Comparison of ENCODE assay signal across 8 cellular contexts in genomic region chr1:182392045-182393028, GRCh38. TPM values are rescaled to one million over a fixed set of nuclear protein-coding genes. Genes with fewer than 3 reads are reported as not detected.
DNase-seq lines count a peak whose midpoint lies in the region; ATAC-seq and TF ChIP-seq lines count a peak whose summit lies in the region.

No MANE protein-coding gene starts in this region.

- no peaks in the 10 kb centered on the region for H3F3A ChIP-seq in SK-N-SH (replicated peaks; ENCODE audit: insufficient read depth)

- TF ChIP-seq RAD21 in SK-N-SH (IDR thresholded peaks at IDR 0.05; ENCODE audit: low read length), result no peak

- no peaks in the 10 kb centered on the region for H3K27me3 ChIP-seq in CD4-positive, alpha-beta T cell (ENCODE audit: control insufficient read depth, insufficient read depth, low read length)
- H3K27me3 ChIP-seq in SK-N-SH (ENCODE audit: insufficient read depth), result no peaks in the 10 kb centered on the region

- CTCF ChIA-PET in CD4-positive, alpha-beta T cell (lab: Charles Lee), result interaction anchor here (0.9 to 1.0 kb wide), 2 partner anchors 249 to 307 kb away, joined by 4 read pairs; no protein-coding TSS in a partner anchor
- CTCF ChIA-PET in SK-N-SH (lab: Yijun Ruan, JAX), result interaction anchor here (0.6 to 12.2 kb wide), 6 partner anchors 11 to 734 kb away, joined by 3 to 350 read pairs (median 4); no protein-coding TSS in a partner anchor

- peaks cover 3 to 11% of the 10 kb centered on the region in 2 experiments; a peak in 3 of 4 replicates for H3K4me1 ChIP-seq in SK-N-SH (ENCODE audit: control insufficient read depth in 1 of 2, insufficient read depth in 2 of 2, low read depth in 1 of 2, low read length in 1 of 2)

- H3K9me2 ChIP-seq in SK-N-SH, result no peaks in the 10 kb centered on the region

- H3K9me3 ChIP-seq in CD4-positive, alpha-beta T cell (ENCODE audit: control insufficient read depth, low read length), result no peaks in the 10 kb centered on the region
- no peaks in the 10 kb centered on the region for H3K9me3 ChIP-seq in SK-N-SH

- H3K27ac Mint-ChIP-seq in CD4-positive, alpha-beta T cell, result peak overlapping the region; percentile 62
- H3K27ac Mint-ChIP-seq in central memory CD8-positive, alpha-beta T cell (ENCODE audit: low read depth), result no peak overlapping the region

- H3K27ac ChIP-seq in CD4-positive, alpha-beta T cell (ENCODE audit: low read depth, low read length), result peak overlapping the region; percentile 17
- peak overlapping the region; percentile 84 to 92 for H3K27ac ChIP-seq in SK-N-SH (ENCODE audit: low read depth in 2 of 2, low read length in 1 of 2)

- H3K9ac ChIP-seq in SK-N-SH, result peak overlapping the region; percentile 97

- peak overlapping the region; percentile 95 to 99 for H3K4me3 ChIP-seq in SK-N-SH (ENCODE audit: low read depth in 2 of 2, low read length in 1 of 2)

- peaks cover 13 to 15% of the 10 kb centered on the region in 2 experiments for H3K36me3 ChIP-seq in SK-N-SH (replicated peaks in 1 of 2; ENCODE audit: control insufficient read depth in 1 of 2, insufficient read depth in 2 of 2, low read length in 1 of 2)

- ATAC-seq in CD4-positive, alpha-beta T cell (ENCODE audit: poor library complexity), result no peak
- ATAC-seq in GM21367 (IDR thresholded peaks at IDR 0.05; ENCODE audit: unreplicated experiment), result peak; percentile 5
- no peak for ATAC-seq in central memory CD8-positive, alpha-beta T cell (replicated peaks; ENCODE audit: extremely low read depth, poor library complexity, severe bottlenecking)
- peak; percentile 24 for ATAC-seq in left lobe of liver

- peak overlapping the region; percentile 93 for H2AFZ ChIP-seq in SK-N-SH (ENCODE audit: low read depth)

- H3K9me3 Mint-ChIP-seq in CD4-positive, alpha-beta T cell, result no peaks in the 10 kb centered on the region
- no peaks in the 10 kb centered on the region for H3K9me3 Mint-ChIP-seq in central memory CD8-positive, alpha-beta T cell

- H3K36me3 Mint-ChIP-seq in CD4-positive, alpha-beta T cell (ENCODE audit: low read depth), result peaks cover 24% of the 10 kb centered on the region
- H3K36me3 Mint-ChIP-seq in central memory CD8-positive, alpha-beta T cell (ENCODE audit: insufficient read depth), result peaks cover 22% of the 10 kb centered on the region

- peak overlapping the region; percentile 82 for H3K4me3 Mint-ChIP-seq in CD4-positive, alpha-beta T cell
- peak overlapping the region; percentile 96 for H3K4me3 Mint-ChIP-seq in central memory CD8-positive, alpha-beta T cell

- in situ Hi-C loops in KBM-7 (cut with MboI; ENCODE audit: low pct_unique_long_range_greater_than_20kb, low sequenced_read_pairs), result no loop called here

- no peak for TF ChIP-seq EP300 in SK-N-SH (IDR thresholded peaks at IDR 0.05; ENCODE audit: borderline replicate concordance in 1 of 2, low read depth in 1 of 2, low read length in 1 of 2)

- POLR2A ChIA-PET in CD4-positive, alpha-beta T cell (lab: Charles Lee), result interaction anchor here (0.7 to 1.7 kb wide), 4 partner anchors 10 to 305 kb away, joined by 3 to 10 read pairs (median 3); no protein-coding TSS in a partner anchor
- POLR2A ChIA-PET in SK-N-SH (lab: Yijun Ruan, JAX), result interaction anchor here (0.6 to 3.7 kb wide), 11 partner anchors 13 to 252 kb away, joined by 3 to 31 read pairs (median 4); no protein-coding TSS in a partner anchor

- WGBS in SK-N-SH (ENCODE audit: low lambda C conversion rate), result 44% methylated on average over 21 of the region's 47 CpGs

- peaks cover 14% of the 10 kb centered on the region for H3K27me3 Mint-ChIP-seq in CD4-positive, alpha-beta T cell
- no peaks in the 10 kb centered on the region for H3K27me3 Mint-ChIP-seq in central memory CD8-positive, alpha-beta T cell

- H3K79me2 ChIP-seq in SK-N-SH (ENCODE audit: insufficient read depth), result peaks cover 40% of the 10 kb centered on the region

- TF ChIP-seq CTCF in CD4-positive, alpha-beta T cell (IDR thresholded peaks at IDR 0.05), result no peak
- TF ChIP-seq CTCF in SK-N-SH (IDR thresholded peaks at IDR 0.05), result no peak

- intact Hi-C loops in CD4-positive, alpha-beta T cell (cut with DNase I, micrococcal nuclease), result loop anchor here (5.0 to 10.0 kb wide), 3 partner anchors 365 to 1198 kb away; partner anchors contain the start of gene NPL (in 1 of the 2)

- peak in 5 of 10 experiments; percentile 3 to 45 (median 3) for DNase-seq in CD4-positive, alpha-beta T cell
- peak; percentile 80 for DNase-seq in KBM-7
- no peak for DNase-seq in SK-N-SH
- DNase-seq in central memory CD8-positive, alpha-beta T cell (ENCODE audit: low spot score in 2 of 2), result no peak
- no peak for DNase-seq in left lobe of liver (ENCODE audit: low spot score)
- DNase-seq in stimulated activated CD4-positive, alpha-beta T cell treated with anti-CD3 and anti-CD28 coated beads, TNF-alpha, amount 100 ng/mL, for 24 hours (ENCODE audit: low read depth in 3 of 3), result peak in 2 of 3 experiments; percentile 3 to 16
- no peak for DNase-seq in GM19238 (ENCODE audit: insufficient read length, low spot score)

- H3K4me1 Mint-ChIP-seq in CD4-positive, alpha-beta T cell (ENCODE audit: low read depth), result peaks cover 38% of the 10 kb centered on the region
- peaks cover 41% of the 10 kb centered on the region for H3K4me1 Mint-ChIP-seq in central memory CD8-positive, alpha-beta T cell

- peaks cover 31% of the 10 kb centered on the region for H4K20me1 ChIP-seq in SK-N-SH (ENCODE audit: insufficient read depth)

- peak overlapping the region; percentile 95 for H3K4me2 ChIP-seq in SK-N-SH

TF ChIP-seq in SK-N-SH, 30 proteins besides CTCF, POLR2A, EP300 and RAD21:
- TF ChIP-seq IRF3 (IDR thresholded peaks at IDR 0.05; ENCODE audit: low read depth, low read length) (no peak), REST (IDR thresholded peaks at IDR 0.05; ENCODE audit: low read depth, low read length) (0 out of 2 replicates have a peak, but pooled peaks have one; percentile 1)

RNA-seq across cellular contexts. Expression of gene GLUL, which starts 0.7 kb away (rescaled TPM):
- total RNA-seq in CD4-positive, alpha-beta T cell, result 10 to 100 TPM; 60.4 to 64.0 TPM
- 107 TPM in 2 replicates for polyA plus RNA-seq in SK-N-SH (2012; rRNA removed)
- polyA plus RNA-seq in SK-N-SH (2012; cell fraction: cytosol; rRNA removed), result 84.8 and 96.2 TPM in 2 replicates
- 153 and 161 TPM in 2 replicates for polyA plus RNA-seq in SK-N-SH (2012; cell fraction: nucleus; rRNA removed)
- 221 TPM for total RNA-seq in left lobe of liver

RNA-seq across cellular contexts. Expression of gene TEDDM1, which starts 8.1 kb away (rescaled TPM):
- total RNA-seq in CD4-positive, alpha-beta T cell, result not detected
- polyA plus RNA-seq in SK-N-SH (2012; rRNA removed), result not detected in 2 replicates
- not detected in 2 replicates for polyA plus RNA-seq in SK-N-SH (2012; cell fraction: cytosol; rRNA removed)
- polyA plus RNA-seq in SK-N-SH (2012; cell fraction: nucleus; rRNA removed), result not detected in 2 replicates
- not detected for total RNA-seq in left lobe of liver

RNA-seq across cellular contexts. Expression of gene RGSL1, which starts 57.6 kb away (rescaled TPM):
- not detected for total RNA-seq in CD4-positive, alpha-beta T cell
- polyA plus RNA-seq in SK-N-SH (2012; rRNA removed), result not detected in 2 replicates
- not detected in 2 replicates for polyA plus RNA-seq in SK-N-SH (2012; cell fraction: cytosol; rRNA removed)
- not detected in 2 replicates for polyA plus RNA-seq in SK-N-SH (2012; cell fraction: nucleus; rRNA removed)
- total RNA-seq in left lobe of liver, result not detected

Comparison
In these comparisons a context has a peak if more than half of its experiments do, and no peak if none do; other contexts are left out.
1. ATAC-seq: peak in GM21367 (single experiment) and left lobe of liver (single experiment); none in CD4-positive, alpha-beta T cell (single experiment) and central memory CD8-positive, alpha-beta T cell (single experiment).
2. DNase-seq: peak in KBM-7 (single experiment) and stimulated activated CD4-positive, alpha-beta T cell treated with anti-CD3 and anti-CD28 coated beads, TNF-alpha, amount 100 ng/mL, for 24 hours (2 of 3); none in SK-N-SH (single experiment), central memory CD8-positive, alpha-beta T cell (0 of 2), left lobe of liver (single experiment) and GM19238 (single experiment).